Comparison of ENCODE assay signal across 1 cellular context in genomic region chr11:6606471-6607189, GRCh38.
TF ChIP-seq lines count a peak whose summit lies in the region.

No MANE protein-coding gene starts in this region.

TF ChIP-seq in K562, 482 proteins besides CTCF, POLR2A, EP300 and RAD21 (continues in another document):
- TF ChIP-seq HMGXB4 (CRISPR knock-in tag; IDR thresholded peaks at IDR 0.05), result no peak
- TF ChIP-seq SMARCC2 (IDR thresholded peaks at IDR 0.05; ENCODE audit: low read depth), result no peak
- no peak for TF ChIP-seq KLF10 (CRISPR knock-in tag; IDR thresholded peaks at IDR 0.05)
- TF ChIP-seq ZBED1 (IDR thresholded peaks at IDR 0.05), result no peak
- TF ChIP-seq GMEB1 (CRISPR knock-in tag; IDR thresholded peaks at IDR 0.05), result no peak
- no peak for TF ChIP-seq GTF3C2 (IDR thresholded peaks at IDR 0.05; ENCODE audit: borderline replicate concordance, extremely low read depth, insufficient read length)
- TF ChIP-seq ZNF184 (CRISPR knock-in tag; IDR thresholded peaks at IDR 0.05), result no peak
- peak; percentile 10; the same call in 1 of the 2 replicates for TF ChIP-seq ZNF24 (IDR thresholded peaks at IDR 0.05)
- no peak; the same call in 1 of the 2 replicates for TF ChIP-seq PML (IDR thresholded peaks at IDR 0.05; ENCODE audit: low read length)
- TF ChIP-seq MGA (IDR thresholded peaks at IDR 0.05), result no peak
- TF ChIP-seq KDM1A (IDR thresholded peaks at IDR 0.05), result no peak
- TF ChIP-seq NR2C1 (IDR thresholded peaks at IDR 0.05), result no peak
- TF ChIP-seq NR2C1 (tag; IDR thresholded peaks at IDR 0.05), result no peak
- TF ChIP-seq PTRF (tag; IDR thresholded peaks at IDR 0.05), result no peak
- TF ChIP-seq NR4A1 (CRISPR knock-in tag; IDR thresholded peaks at IDR 0.05), result no peak
- TF ChIP-seq NR4A1 (tag; IDR thresholded peaks at IDR 0.05), result no peak
- TF ChIP-seq ZC3H8 (IDR thresholded peaks at IDR 0.05), result no peak
- no peak for TF ChIP-seq ZNF408 (CRISPR knock-in tag; IDR thresholded peaks at IDR 0.05; ENCODE audit: low read depth)
- TF ChIP-seq ZNF175 (CRISPR knock-in tag; IDR thresholded peaks at IDR 0.05; ENCODE audit: low read depth), result no peak
- TF ChIP-seq SIRT6 (IDR thresholded peaks at IDR 0.05; ENCODE audit: low read depth, low read length), result no peak
- TF ChIP-seq HOMEZ (CRISPR knock-in tag; IDR thresholded peaks at IDR 0.05), result no peak
- TF ChIP-seq ZNF197 (CRISPR knock-in tag; IDR thresholded peaks at IDR 0.05; ENCODE audit: low read depth), result 0 out of 2 replicates have a peak, but pooled peaks have one; percentile 72
- TF ChIP-seq SMARCA4 (IDR thresholded peaks at IDR 0.05), result peak; percentile 23; the same call in 1 of the 2 replicates
- TF ChIP-seq SOX6 (IDR thresholded peaks at IDR 0.05), result no peak
- no peak for TF ChIP-seq CEBPG (CRISPR knock-in tag; IDR thresholded peaks at IDR 0.05)
- no peak for TF ChIP-seq CEBPG (tag; conservative IDR thresholded peaks at IDR 0.05 in 1 of 2, IDR thresholded peaks at IDR 0.05 in 1 of 2)
- no peak for TF ChIP-seq PHB (CRISPR knock-in tag; IDR thresholded peaks at IDR 0.05)
- TF ChIP-seq CBX5 (IDR thresholded peaks at IDR 0.05; ENCODE audit: borderline replicate concordance, low read depth), result no peak
- TF ChIP-seq DLX4 (CRISPR knock-in tag; IDR thresholded peaks at IDR 0.05), result no peak
- TF ChIP-seq ZNF445 (CRISPR knock-in tag; IDR thresholded peaks at IDR 0.05; ENCODE audit: low read depth), result no peak
- TF ChIP-seq CHD1 (IDR thresholded peaks at IDR 0.05; ENCODE audit: low read length), result no peak
- TF ChIP-seq ZC3H4 (CRISPR knock-in tag; IDR thresholded peaks at IDR 0.05; ENCODE audit: borderline replicate concordance), result no peak
- no peak for TF ChIP-seq ZNF512 (tag; IDR thresholded peaks at IDR 0.05)
- TF ChIP-seq PPARD (CRISPR knock-in tag; IDR thresholded peaks at IDR 0.05), result no peak
- TF ChIP-seq EWSR1 (IDR thresholded peaks at IDR 0.05; ENCODE audit: borderline replicate concordance, low read depth, partially characterized antibody), result no peak
- no peak for TF ChIP-seq YY1 (IDR thresholded peaks at IDR 0.05; ENCODE audit: borderline replicate concordance in 1 of 3, control insufficient read depth in 1 of 3, extremely low read depth in 1 of 3, insufficient read depth in 3 of 3, insufficient read length in 1 of 3, insufficient replicate concordance in 2 of 3, low read depth in 1 of 3, low read length in 2 of 3)
- TF ChIP-seq, protein P1, sequence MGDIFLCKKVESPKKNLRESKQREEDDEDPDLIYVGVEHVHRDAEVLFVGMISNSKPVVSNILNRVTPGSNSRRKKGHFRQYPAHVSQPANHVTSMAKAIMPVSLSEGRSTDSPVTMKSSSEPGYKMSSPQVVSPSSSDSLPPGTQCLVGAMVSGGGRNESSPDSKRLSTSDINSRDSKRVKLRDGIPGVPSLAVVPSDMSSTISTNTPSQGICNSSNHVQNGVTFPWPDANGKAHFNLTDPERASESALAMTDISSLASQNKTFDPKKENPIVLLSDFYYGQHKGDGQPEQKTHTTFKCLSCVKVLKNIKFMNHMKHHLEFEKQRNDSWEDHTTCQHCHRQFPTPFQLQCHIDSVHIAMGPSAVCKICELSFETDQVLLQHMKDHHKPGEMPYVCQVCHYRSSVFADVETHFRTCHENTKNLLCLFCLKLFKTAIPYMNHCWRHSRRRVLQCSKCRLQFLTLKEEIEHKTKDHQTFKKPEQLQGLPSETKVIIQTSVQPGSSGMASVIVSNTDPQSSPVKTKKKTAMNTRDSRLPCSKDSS (IDR thresholded peaks at IDR 0.05; ENCODE audit: low read depth, partially characterized antibody), result no peak
- TF ChIP-seq ZNF551 (CRISPR knock-in tag; IDR thresholded peaks at IDR 0.05), result no peak
